Comparison of ENCODE assay signal across 20 cellular contexts in the genomic region with DNA sequence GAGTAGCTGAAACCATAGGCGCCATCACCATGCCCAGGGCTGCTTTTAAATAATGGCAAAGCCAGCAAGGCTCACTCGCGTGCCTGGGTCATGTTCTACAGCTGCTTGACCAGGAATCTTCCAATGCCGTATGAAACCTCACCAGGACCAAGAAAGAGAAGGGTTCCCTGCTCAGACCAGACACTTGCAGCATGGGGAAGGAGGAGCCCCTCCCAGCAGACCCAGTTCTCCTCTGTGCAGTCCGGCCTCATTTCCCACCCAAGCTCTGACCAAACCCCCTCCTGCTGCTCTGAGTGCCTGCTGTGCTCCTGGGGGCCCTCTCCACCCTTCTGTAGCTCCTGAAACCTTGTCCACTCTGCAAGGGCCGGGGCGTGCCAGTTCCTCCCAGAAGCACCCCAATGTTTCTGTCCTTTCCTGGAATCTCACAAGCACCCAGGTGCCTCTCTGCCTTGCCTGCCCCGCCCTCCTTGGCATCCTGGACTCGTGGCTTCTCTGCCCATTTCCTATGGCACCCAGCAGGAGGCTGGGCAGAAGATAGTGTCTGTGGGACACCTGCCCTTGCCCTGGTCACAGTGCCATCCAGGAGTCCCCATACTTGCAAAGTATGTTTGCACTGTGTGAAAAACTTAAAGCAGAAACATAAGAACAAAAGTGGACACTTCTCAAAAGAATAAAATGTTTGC. TPM values are rescaled to one million over a fixed set of nuclear protein-coding genes. Genes with fewer than 3 reads are reported as not detected.
"Had no signal": no experiment of that assay in that cellular context is flagged by ENCODE, and none has a peak within 500 bp of the region (broad histone marks: within the 10 kb centered on the region; RNA-seq: fewer than 3 reads in every experiment).

No MANE protein-coding gene starts in this region.

- H3K36me3 ChIP-seq: right atrium auricular region, WERI-Rb-1 had no signal

- DNase-seq: activated CD4-positive, alpha-beta memory T cell treated with anti-CD3 and anti-CD28 coated beads, Interleukin-2, amount 10 ng/mL, durations not matched to agents 7 days and 5 days; activated gamma-delta T cell treated with Interleukin-2 at 50 U/mL for 16 hours; activated naive CD8-positive, alpha-beta T cell treated with anti-CD3 and anti-CD28 coated beads for 36 hours; activated T-cell treated with anti-CD3 and anti-CD28 coated beads, Interleukin-2, amount 50 U/mL, for 48 hours; central memory CD4-positive, alpha-beta T cell; effector CD8-positive, alpha-beta T cell; esophagus squamous epithelium; glutamatergic neuron; kidney glomerular epithelial cell; midbrain; stimulated activated CD4-positive, alpha-beta T cell treated with anti-CD3 and anti-CD28 coated beads, Interleukin-4, amount 100 ng/mL, for 24 hours; stimulated activated naive CD8-positive, alpha-beta T cell treated with anti-CD3 and anti-CD28 coated beads, Interleukin-15, Interleukin-2, amounts not matched to agents 100 U/mL and 50 U/mL, for 24 hours; T-helper 17 cell had no signal

- H3K4me1 Mint-ChIP-seq: activated naive CD8-positive, alpha-beta T cell treated with anti-CD3 and anti-CD28 coated beads for 36 hours; brain had no signal

- H3K36me3 Mint-ChIP-seq: activated naive CD8-positive, alpha-beta T cell treated with anti-CD3 and anti-CD28 coated beads for 36 hours had no signal

- H3K4me3 ChIP-seq: esophagus squamous epithelium, right atrium auricular region, suprapubic skin had no signal

- H3K27ac ChIP-seq: esophagus squamous epithelium, neutrophil, right atrium auricular region, suprapubic skin, WERI-Rb-1 had no signal

- H3K27ac Mint-ChIP-seq: activated CD4-positive, alpha-beta memory T cell treated with anti-CD3 and anti-CD28 coated beads, Interleukin-2, amount 10 ng/mL, durations not matched to agents 7 days and 5 days; activated naive CD8-positive, alpha-beta T cell treated with anti-CD3 and anti-CD28 coated beads for 36 hours; T-helper 17 cell had no signal

- H3K27me3 ChIP-seq: esophagus squamous epithelium, neutrophil, right atrium auricular region, suprapubic skin had no signal

- H3K9me3 ChIP-seq: esophagus squamous epithelium, neutrophil, right atrium auricular region, suprapubic skin had no signal

- H3K27me3 Mint-ChIP-seq: activated CD4-positive, alpha-beta memory T cell treated with anti-CD3 and anti-CD28 coated beads, Interleukin-2, amount 10 ng/mL, durations not matched to agents 7 days and 5 days; activated naive CD8-positive, alpha-beta T cell treated with anti-CD3 and anti-CD28 coated beads for 36 hours; T-helper 17 cell had no signal

- H3K4me1 ChIP-seq: esophagus squamous epithelium, right atrium auricular region, suprapubic skin had no signal

- ATAC-seq: stimulated activated naive CD8-positive, alpha-beta T cell treated with anti-CD3 and anti-CD28 coated beads, Interleukin-15, Interleukin-2, amounts not matched to agents 100 U/mL and 50 U/mL, for 24 hours; T-helper 17 cell had no signal

- H3K4me3 Mint-ChIP-seq: activated CD4-positive, alpha-beta memory T cell treated with anti-CD3 and anti-CD28 coated beads, Interleukin-2, amount 10 ng/mL, durations not matched to agents 7 days and 5 days; activated naive CD8-positive, alpha-beta T cell treated with anti-CD3 and anti-CD28 coated beads for 36 hours; brain; T-helper 17 cell had no signal

- H3K9me3 Mint-ChIP-seq: activated CD4-positive, alpha-beta memory T cell treated with anti-CD3 and anti-CD28 coated beads, Interleukin-2, amount 10 ng/mL, durations not matched to agents 7 days and 5 days; activated naive CD8-positive, alpha-beta T cell treated with anti-CD3 and anti-CD28 coated beads for 36 hours; brain had no signal

RNA-seq across cellular contexts. Expression of gene SLC7A9, which starts 6.8 kb away (rescaled TPM):
- total RNA-seq: activated naive CD8-positive, alpha-beta T cell treated with anti-CD3 and anti-CD28 coated beads for 36 hours; endothelial cell of umbilical vein; fibroblast of villous mesenchyme; right atrium auricular region had no signal
